31 cellular contexts compared by ENCODE assay signal in the genomic region with DNA sequence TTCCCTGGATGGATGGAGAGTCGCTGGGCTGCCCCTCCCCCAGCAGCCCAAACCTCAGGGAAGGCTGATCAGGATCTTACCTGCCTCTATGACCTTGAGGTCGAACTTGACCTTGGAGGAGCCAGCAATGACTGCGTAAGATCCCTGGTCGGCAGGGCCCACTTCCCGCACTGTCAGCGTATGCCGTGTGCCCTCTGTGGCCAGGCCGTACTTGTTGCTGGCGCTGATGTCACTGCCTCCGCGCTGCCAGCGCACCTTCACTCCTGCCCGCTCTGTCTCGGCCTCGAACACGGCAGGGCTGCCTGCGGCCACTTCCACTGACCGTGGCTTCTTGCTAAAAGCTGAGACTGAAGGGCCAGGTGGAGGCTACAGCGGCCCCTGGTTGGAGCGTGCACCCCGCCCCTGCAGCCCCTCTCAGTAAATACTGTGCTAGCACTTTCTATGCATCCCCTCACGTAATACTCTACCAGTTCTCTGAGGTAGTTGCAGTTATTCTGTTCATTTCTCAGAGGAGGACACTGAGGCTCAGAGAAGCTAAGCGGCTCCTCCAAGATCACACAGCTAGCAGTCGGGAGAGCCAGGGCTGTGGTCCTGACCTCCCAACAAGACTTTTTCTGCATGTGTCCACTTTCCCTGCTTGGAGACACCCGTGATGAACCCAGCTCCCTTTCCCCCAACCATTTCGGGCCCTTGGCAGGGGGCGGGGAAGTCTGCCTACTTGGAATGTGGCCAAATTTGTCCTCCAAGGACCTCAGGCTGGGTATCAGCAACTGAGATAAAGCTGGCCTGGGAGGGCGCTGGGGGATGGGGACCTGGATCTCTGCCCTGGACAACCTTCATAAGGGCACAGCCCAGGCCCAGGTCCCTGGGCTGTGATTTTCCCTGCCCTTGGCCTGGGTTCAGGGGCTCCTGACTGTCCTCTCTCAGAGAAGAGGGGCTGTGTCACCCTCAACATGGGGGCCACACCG. TPM values are rescaled to one million over a fixed set of nuclear protein-coding genes. Genes with fewer than 3 reads are reported as not detected.
DNase-seq lines count a peak whose midpoint lies in the region; ATAC-seq, FAIRE-seq and TF ChIP-seq lines count a peak whose summit lies in the region.
"Had no signal": no experiment of that assay in that cellular context is flagged by ENCODE, and none has a peak within 500 bp of the region (broad histone marks: within the 10 kb centered on the region; RNA-seq: fewer than 3 reads in every experiment).

No MANE protein-coding gene starts in this region.

- H3K4me3 Mint-ChIP-seq in WTC11 = no peak overlapping the region
- H3K4me3 Mint-ChIP-seq: activated CD4-positive, alpha-beta T cell treated with anti-CD3 and anti-CD28 coated beads, Interleukin-2, amount 10 ng/mL, durations not matched to agents 7 days and 5 days; activated CD8-positive, alpha-beta memory T cell treated with anti-CD3 and anti-CD28 coated beads, Interleukin-2, amount 10 ng/mL, durations not matched to agents 7 days and 5 days; B cell; naive thymus-derived CD8-positive, alpha-beta T cell had no signal

- peak overlapping the region; percentile 41; the same call in 1 of the 2 replicates for H3K27ac Mint-ChIP-seq in WTC11
- H3K27ac Mint-ChIP-seq: activated CD8-positive, alpha-beta memory T cell treated with anti-CD3 and anti-CD28 coated beads, Interleukin-2, amount 10 ng/mL, durations not matched to agents 7 days and 5 days had no signal

- no peaks in the 10 kb centered on the region for H3K9me3 Mint-ChIP-seq in WTC11
- H3K9me3 Mint-ChIP-seq: activated CD4-positive, alpha-beta T cell treated with anti-CD3 and anti-CD28 coated beads, Interleukin-2, amount 10 ng/mL, durations not matched to agents 7 days and 5 days; naive thymus-derived CD8-positive, alpha-beta T cell had no signal

- H3K4me1 Mint-ChIP-seq in WTC11 = peaks cover 13% of the 10 kb centered on the region
- H3K4me1 Mint-ChIP-seq: activated CD4-positive, alpha-beta T cell treated with anti-CD3 and anti-CD28 coated beads, Interleukin-2, amount 10 ng/mL, durations not matched to agents 7 days and 5 days; activated CD8-positive, alpha-beta memory T cell treated with anti-CD3 and anti-CD28 coated beads, Interleukin-2, amount 10 ng/mL, durations not matched to agents 7 days and 5 days; B cell; naive thymus-derived CD8-positive, alpha-beta T cell had no signal

- H3K4me1 ChIP-seq in BE2C = peaks cover 11% of the 10 kb centered on the region
- H3K4me1 ChIP-seq in pancreas = peaks cover 0 to 10% (median 8%) of the 10 kb centered on the region in 3 donors

- no peaks in the 10 kb centered on the region for H3K27me3 Mint-ChIP-seq in WTC11 (ENCODE audit: low read depth)
- H3K27me3 Mint-ChIP-seq: activated CD4-positive, alpha-beta T cell treated with anti-CD3 and anti-CD28 coated beads, Interleukin-2, amount 10 ng/mL, durations not matched to agents 7 days and 5 days; activated CD8-positive, alpha-beta memory T cell treated with anti-CD3 and anti-CD28 coated beads, Interleukin-2, amount 10 ng/mL, durations not matched to agents 7 days and 5 days; B cell; naive thymus-derived CD8-positive, alpha-beta T cell had no signal

- in situ Hi-C loops in G401 (cut with HindIII; ENCODE audit: low sequenced_read_pairs) = no loop called here

- FAIRE-seq in pancreas (lab: Jason Lieb, UNC) = no peak
- FAIRE-seq: H54 had no signal

- 44 to 51% methylated on average over 29 of the region's 29 CpGs for WGBS in pancreas, 2 donors

- H3K36me3 ChIP-seq in BE2C = no peaks in the 10 kb centered on the region
- no peaks in the 10 kb centered on the region for H3K36me3 ChIP-seq in pancreas
- H3K36me3 ChIP-seq in H7 (replicated peaks; ENCODE audit: control insufficient read depth, insufficient read depth, low read length) = no peaks in the 10 kb centered on the region; the same call in 1 of the 2 replicates
- H3K36me3 ChIP-seq: MG63, thoracic aorta, vagina, WERI-Rb-1 had no signal

- no peaks in the 10 kb centered on the region for H3K27me3 ChIP-seq in BE2C
- H3K27me3 ChIP-seq in pancreas = no peaks in the 10 kb centered on the region
- no peaks in the 10 kb centered on the region for H3K27me3 ChIP-seq in H7 (ENCODE audit: control insufficient read depth, insufficient read depth, low read length)
- H3K27me3 ChIP-seq: left lung, MG63, vagina had no signal

- peak; percentile 43 for DNase-seq in BE2C
- DNase-seq in WTC11 (ENCODE audit: low spot score) = no peak
- DNase-seq in left cardiac atrium = peak; percentile 69
- peak; percentile 49 to 84 (median 58) for DNase-seq in pancreas
- no peak for DNase-seq in G401 (ENCODE audit: low spot score)
- no peak for DNase-seq in H7
- DNase-seq in SKM-1 treated with dmso at 0.1 percent for 144 hours (lab: John Stamatoyannopoulos, UW; ENCODE audit: unreplicated experiment) = no peak
- DNase-seq in activated CD8-positive, alpha-beta memory T cell treated with anti-CD3 and anti-CD28 coated beads for 24 hours = no peak
- DNase-seq: activated CD4-positive, alpha-beta T cell treated with anti-CD3 and anti-CD28 coated beads, Interleukin-2, amount 10 ng/mL, durations not matched to agents 7 days and 5 days; activated CD8-positive, alpha-beta memory T cell treated with anti-CD3 and anti-CD28 coated beads, Interleukin-2, amount 10 ng/mL, durations not matched to agents 7 days and 5 days; activated T-cell treated with anti-CD3 and anti-CD28 coated beads, Interleukin-2, amount 50 U/mL, for 48 hours; COR-L47; DMS53; GDM1; KBM-7; left lung; MG63; NCI-H1417; NCI-H2081; NCI-H345; NCI-H82; stimulated activated naive CD4-positive, alpha-beta T cell treated with Interleukin-2 at 50 U/mL for 16 hours; WERI-Rb-1 had no signal

- H3K4me3 ChIP-seq in BE2C (ENCODE audit: low read depth, low read length) = no peak overlapping the region
- no peak overlapping the region for H3K4me3 ChIP-seq in pancreas
- H3K4me3 ChIP-seq in H7 (ENCODE audit: insufficient read depth, low read depth, low read length) = no peak overlapping the region
- H3K4me3 ChIP-seq: left lung, MG63, thoracic aorta, vagina had no signal

- POLR2A ChIA-PET in WTC11 (lab: Charles Lee) = no interaction called here

- CTCF ChIA-PET in WTC11 (lab: Charles Lee) = interaction anchor here (1.2 to 1.4 kb wide), 3 partner anchors 92 to 118 kb away, joined by 3 to 4 read pairs (median 3); partner anchors contain the start of gene NR1H3

- ATAC-seq in WTC11 (no peak), left cardiac atrium (peak; percentile 52 to 63), pancreas (peak; percentile 19 to 61 (median 40))
- ATAC-seq: activated CD8-positive, alpha-beta memory T cell treated with anti-CD3 and anti-CD28 coated beads, Interleukin-2, amount 10 ng/mL, durations not matched to agents 7 days and 5 days; left lung; naive thymus-derived CD8-positive, alpha-beta T cell; sciatic nerve had no signal

- TF ChIP-seq CTCF in BE2C (IDR thresholded peaks at IDR 0.05; ENCODE audit: low read depth, low read length) (no peak), WTC11 (IDR thresholded peaks at IDR 0.05) (no peak), pancreas (IDR thresholded peaks at IDR 0.05) (no peak)

- intact Hi-C loops in left cardiac atrium (cut with DNase I) (loop anchor here (5.0 to 10.0 kb wide), 4 partner anchors 79 to 457 kb away; partner anchors contain the start of gene MADD (in 1 of the 2)), pancreas (cut with DNase I) (loop anchor here in 1 of 3 donors (10.0 kb wide), 1 partner anchor 177 kb away; the partner anchor contains the start of gene ARFGAP2)

- H3K36me3 Mint-ChIP-seq in WTC11 = no peaks in the 10 kb centered on the region
- H3K36me3 Mint-ChIP-seq: activated CD8-positive, alpha-beta memory T cell treated with anti-CD3 and anti-CD28 coated beads, Interleukin-2, amount 10 ng/mL, durations not matched to agents 7 days and 5 days; naive thymus-derived CD8-positive, alpha-beta T cell had no signal

- H3K9me3 ChIP-seq in BE2C = no peaks in the 10 kb centered on the region
- H3K9me3 ChIP-seq in pancreas = no peaks in the 10 kb centered on the region
- H3K9me3 ChIP-seq: left lung, MG63, thoracic aorta, vagina had no signal

- H3K27ac ChIP-seq in pancreas = no peak overlapping the region
- H3K27ac ChIP-seq: left lung, thoracic aorta, vagina, WERI-Rb-1 had no signal

TF ChIP-seq in WTC11, 78 proteins besides CTCF, POLR2A, EP300 and RAD21 (continues in another document):
- TF ChIP-seq ESRRA (CRISPR knock-in tag; IDR thresholded peaks at IDR 0.05; ENCODE audit: borderline replicate concordance) (peak; percentile 87; the same call in 1 of the 2 replicates), NR1H2 (CRISPR knock-in tag; IDR thresholded peaks at IDR 0.05) (no peak), SP1 (CRISPR knock-in tag; conservative IDR thresholded peaks at IDR 0.05) (no peak), RELA (CRISPR knock-in tag; IDR thresholded peaks at IDR 0.05; ENCODE audit: borderline replicate concordance) (no peak)
- TF ChIP-seq, protein P1, sequence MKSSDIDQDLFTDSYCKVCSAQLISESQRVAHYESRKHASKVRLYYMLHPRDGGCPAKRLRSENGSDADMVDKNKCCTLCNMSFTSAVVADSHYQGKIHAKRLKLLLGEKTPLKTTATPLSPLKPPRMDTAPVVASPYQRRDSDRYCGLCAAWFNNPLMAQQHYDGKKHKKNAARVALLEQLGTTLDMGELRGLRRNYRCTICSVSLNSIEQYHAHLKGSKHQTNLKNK (CRISPR knock-in tag; IDR thresholded peaks at IDR 0.05) = no peak

RNA-seq across cellular contexts. Expression of gene MYBPC3, which starts 1.1 kb away (rescaled TPM):
- 0.20 TPM for polyA plus RNA-seq in BE2C (2012; ENCODE audit: insufficient read depth, insufficient read length, low read depth)
- total RNA-seq in WTC11 (2021) (0.07 TPM in 2 of 3 replicates, not detected in the other), left cardiac atrium (1,000 to 10,000 TPM in 1 of 2 donors, 100 to 1,000 TPM in 1; 966 to 1,049 TPM), pancreas (1 to 10 TPM in 1 of 6 donors, under 1 TPM in 3, not detected in 2; 0.06 to 1.0 (median 0.09) TPM)
- under 1 TPM; 0.14 to 0.23 TPM for polyA plus RNA-seq in pancreas
- total RNA-seq in G401 (2014; rRNA removed; shearing (Covaris generic)) = 0.37 TPM in 1 of 2 replicates, not detected in the other
- not detected in 2 replicates for total RNA-seq in H7 (2014; rRNA removed; shearing (Covaris generic))
- total RNA-seq: A673; activated CD4-positive, alpha-beta T cell treated with anti-CD3 and anti-CD28 coated beads, Interleukin-2, amount 10 ng/mL, durations not matched to agents 7 days and 5 days; activated CD8-positive, alpha-beta memory T cell treated with anti-CD3 and anti-CD28 coated beads, Interleukin-2, amount 10 ng/mL, durations not matched to agents 7 days and 5 days; osteocyte; thoracic aorta; vagina had no signal
- polyA plus RNA-seq: naive thymus-derived CD8-positive, alpha-beta T cell had no signal

RNA-seq across cellular contexts. Expression of gene SPI1, which starts 26.9 kb away (rescaled TPM):
- 0.63 TPM for polyA plus RNA-seq in BE2C (2012; ENCODE audit: insufficient read depth, insufficient read length, low read depth)
- total RNA-seq in WTC11 (2021) (0.21 to 0.59 TPM (median 0.39 TPM) in 3 replicates), left cardiac atrium (10 to 100 TPM; 19.5 to 31.4 TPM), pancreas (10 to 100 TPM in 2 of 6 donors, 1 to 10 TPM in 4; 1.0 to 24.2 (median 4.5) TPM)
- polyA plus RNA-seq in pancreas = 1 to 10 TPM; 4.7 to 7.6 TPM
- total RNA-seq in G401 (2014; rRNA removed; shearing (Covaris generic)) = not detected in 2 replicates
- 0.42 and 0.81 TPM in 2 replicates for total RNA-seq in H7 (2014; rRNA removed; shearing (Covaris generic))
- total RNA-seq: A673; activated CD4-positive, alpha-beta T cell treated with anti-CD3 and anti-CD28 coated beads, Interleukin-2, amount 10 ng/mL, durations not matched to agents 7 days and 5 days; activated CD8-positive, alpha-beta memory T cell treated with anti-CD3 and anti-CD28 coated beads, Interleukin-2, amount 10 ng/mL, durations not matched to agents 7 days and 5 days; osteocyte had no signal
- polyA plus RNA-seq: naive thymus-derived CD8-positive, alpha-beta T cell had no signal

RNA-seq across cellular contexts. Expression of gene SLC39A13, which starts 56.9 kb away (rescaled TPM):
- polyA plus RNA-seq in BE2C (2012; ENCODE audit: insufficient read depth, insufficient read length, low read depth) = 41.0 TPM
- total RNA-seq in WTC11 (2021) = 32.8 to 38.2 TPM (median 35.1 TPM) in 3 replicates
- 10 to 100 TPM; 35.5 to 53.4 TPM for total RNA-seq in left cardiac atrium
- total RNA-seq in pancreas = 10 to 100 TPM; 14.6 to 28.5 (median 19.3) TPM
- polyA plus RNA-seq in pancreas = 10 to 100 TPM; 52.6 to 55.6 TPM
- total RNA-seq in G401 (2014; rRNA removed; shearing (Covaris generic)) = 22.9 and 43.0 TPM in 2 replicates
- total RNA-seq in H7 (2014; rRNA removed; shearing (Covaris generic)) = 26.7 and 29.0 TPM in 2 replicates

Comparison
In these comparisons a context has a peak if more than half of its experiments do, and no peak if none do; other contexts are left out.
1. DNase-seq: peak in BE2C (single experiment), left cardiac atrium (single experiment) and pancreas (6 of 6); none in WTC11 (single experiment), G401 (single experiment), H7 (single experiment), SKM-1 treated with dmso at 0.1 percent for 144 hours (single experiment) and activated CD8-positive, alpha-beta memory T cell treated with anti-CD3 and anti-CD28 coated beads for 24 hours (single experiment).
2. RNA of gene MYBPC3, which starts 1.1 kb away (total RNA-seq): 966 to 1,049 TPM in left cardiac atrium; 0.06 to 1.0 TPM in pancreas, 0.07 TPM in WTC11, 0.37 TPM in G401 and not detected in H7; every median in the first group is over 100 times any median in the second.